ENCODE assay signal across 8 cellular contexts in the genomic region with DNA sequence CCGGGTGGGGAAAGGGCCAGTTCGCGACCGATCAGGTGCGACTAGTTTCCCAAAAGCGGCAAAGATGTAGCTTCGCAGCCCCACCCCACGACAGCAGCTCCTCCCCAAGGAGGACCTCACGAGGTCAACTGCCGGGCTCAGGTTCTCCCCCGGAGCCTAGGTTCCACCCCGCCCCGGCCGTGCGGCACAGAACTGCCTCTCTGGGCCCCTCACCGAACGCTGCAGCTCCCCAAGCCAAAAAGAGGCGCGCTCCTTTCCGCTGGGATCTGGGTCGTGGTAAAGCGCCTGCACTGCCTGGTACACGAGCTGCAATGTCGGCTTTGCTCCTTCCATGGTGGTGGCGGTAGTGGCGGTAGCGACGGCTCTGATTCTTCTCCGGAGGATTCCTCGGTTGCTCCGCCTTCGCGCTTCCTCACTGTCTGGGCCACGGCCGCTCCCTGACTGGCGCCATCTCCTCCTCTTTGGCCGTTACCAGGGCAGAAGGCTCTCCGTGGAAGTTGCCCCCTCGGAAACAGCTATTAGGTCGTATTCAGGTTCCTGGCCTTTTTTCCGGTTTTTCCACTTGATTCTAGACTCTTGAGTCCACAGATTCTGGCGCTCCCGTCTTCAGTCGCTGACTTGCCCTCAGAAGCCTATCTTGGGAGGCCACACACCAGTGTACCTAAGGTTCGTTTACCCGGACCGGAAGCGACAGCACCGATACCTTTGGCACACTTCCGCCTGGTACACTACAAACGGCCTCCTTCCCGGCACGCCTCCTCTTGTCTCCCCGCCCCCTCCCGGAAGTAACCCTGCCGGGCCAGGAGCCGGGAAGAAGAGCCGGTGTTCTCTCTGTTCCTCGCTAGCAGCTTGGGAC. TPM values are rescaled to one million over a fixed set of nuclear protein-coding genes. Genes with fewer than 3 reads are reported as not detected.
DNase-seq lines count a peak whose midpoint lies in the region; ATAC-seq and TF ChIP-seq lines count a peak whose summit lies in the region.

A gene (minus strand): TSS at position 674 of the 856 bp plus-strand sequence. CDS start 341 bp downstream, at position 333.

- 0 to 1% methylated on average over 58 to 59 of the region's 59 CpGs for WGBS in aorta, 2 donors

- intact Hi-C loops in T-helper 2 cell treated with Interferon-gamma antibody and Interleukin-4, amounts not matched to agents 100 ng/mL and 5 ng/mL, for 36 hours (cut with micrococcal nuclease), result loop anchor here (1.0 to 2.0 kb wide), 3 partner anchors 36 to 315 kb away; a partner anchor contains a TSS
- intact Hi-C loops in ascending aorta (cut with DNase I), result loop anchor here (5.0 kb wide), 2 partner anchors 158 to 712 kb away; a partner anchor contains a TSS
- intact Hi-C loops in aorta (cut with DNase I), result no loop called here

- H3K9ac ChIP-seq in rectal smooth muscle tissue (ENCODE audit: low read length), result peak within 1 kb of the TSS; percentile 97

- H3K27me3 ChIP-seq in ascending aorta (no peaks in the 10 kb centered on the region), rectal smooth muscle tissue (ENCODE audit: control insufficient read depth, insufficient read depth, low read length) (no peaks in the 10 kb centered on the region), aorta (ENCODE audit: control insufficient read depth in 1 of 2, insufficient read depth in 2 of 2, low read length in 1 of 2) (no peaks in the 10 kb centered on the region)

- H3K36me3 ChIP-seq in ascending aorta (no peaks in the 10 kb centered on the region), rectal smooth muscle tissue (ENCODE audit: control insufficient read depth, insufficient read depth, low read length) (no peaks in the 10 kb centered on the region), aorta (ENCODE audit: control insufficient read depth in 1 of 2, insufficient read depth in 2 of 2, low read length in 1 of 2) (no peaks in the 10 kb centered on the region)

- DNase-seq in NCI-H187 treated with DMSO at 0.1 percent for 48 hours (lab: John Stamatoyannopoulos, UW), result peak; percentile 79
- DNase-seq in ascending aorta (ENCODE audit: low spot score in 2 of 2), result peak; percentile 64 to 96
- peak; percentile 92 for DNase-seq in hepatic stellate cell (ENCODE audit: low spot score)
- DNase-seq in aorta, result peak; percentile 95 to 97

- no peak for TF ChIP-seq CTCF in ascending aorta (IDR thresholded peaks at IDR 0.05)

- ATAC-seq in GM18498 (IDR thresholded peaks at IDR 0.05; ENCODE audit: unreplicated experiment), result peak; percentile 89
- peak; percentile 75 for ATAC-seq in HG02938 (IDR thresholded peaks at IDR 0.05; ENCODE audit: unreplicated experiment)
- peak; percentile 97 for ATAC-seq in aorta (ENCODE audit: low FRiP score)

- H3K9me3 ChIP-seq in ascending aorta (no peaks in the 10 kb centered on the region), aorta (ENCODE audit: control insufficient read depth, low read length) (no peaks in the 10 kb centered on the region)

- H3K4me3 ChIP-seq in ascending aorta (peak within 1 kb of the TSS; percentile 75 to 91), rectal smooth muscle tissue (ENCODE audit: low read length) (peak within 1 kb of the TSS; percentile 100), aorta (ENCODE audit: low read length in 2 of 2) (peak within 1 kb of the TSS; percentile 43 to 69)

- peaks cover 0 to 11% of the 10 kb centered on the region in 2 donors for H3K4me1 ChIP-seq in ascending aorta
- peaks cover 9% of the 10 kb centered on the region for H3K4me1 ChIP-seq in rectal smooth muscle tissue (ENCODE audit: control insufficient read depth, insufficient read depth, low read length)
- no peaks in the 10 kb centered on the region for H3K4me1 ChIP-seq in aorta (ENCODE audit: control insufficient read depth in 1 of 2, insufficient read depth in 2 of 2, low read length in 2 of 2)

- H3K27ac ChIP-seq in ascending aorta, result peak within 1 kb of the TSS; percentile 94 to 97
- H3K27ac ChIP-seq in rectal smooth muscle tissue (ENCODE audit: low read depth, low read length), result peak within 1 kb of the TSS; percentile 97
- peak within 1 kb of the TSS; percentile 17 to 81 for H3K27ac ChIP-seq in aorta (ENCODE audit: low read depth in 1 of 2, low read length in 2 of 2)

RNA-seq across cellular contexts. Expression of the gene that starts here (rescaled TPM):
- 43.1 and 43.5 TPM in 2 replicates for total RNA-seq in T-helper 2 cell treated with Interferon-gamma antibody and Interleukin-4, amounts not matched to agents 100 ng/mL and 5 ng/mL, for 36 hours
- total RNA-seq in ascending aorta (59.4 TPM), aorta (10 to 100 TPM; 27.2 to 31.4 TPM)
- polyA plus RNA-seq in aorta, result 10 to 100 TPM; 10.5 to 13.2 TPM

Comparison
In these comparisons a context has a peak if more than half of its experiments do, and no peak if none do; other contexts are left out.
1. Peak in every context shown above with its lines: DNase-seq, ATAC-seq, H3K4me3 ChIP-seq and H3K27ac ChIP-seq.
2. intact Hi-C loops: an anchor here in T-helper 2 cell treated with Interferon-gamma antibody and Interleukin-4, amounts not matched to agents 100 ng/mL and 5 ng/mL, for 36 hours (1.0 to 2.0 kb wide) and ascending aorta (5.0 kb wide); none called in aorta.